9 cellular contexts compared by ENCODE assay signal in the genomic region with DNA sequence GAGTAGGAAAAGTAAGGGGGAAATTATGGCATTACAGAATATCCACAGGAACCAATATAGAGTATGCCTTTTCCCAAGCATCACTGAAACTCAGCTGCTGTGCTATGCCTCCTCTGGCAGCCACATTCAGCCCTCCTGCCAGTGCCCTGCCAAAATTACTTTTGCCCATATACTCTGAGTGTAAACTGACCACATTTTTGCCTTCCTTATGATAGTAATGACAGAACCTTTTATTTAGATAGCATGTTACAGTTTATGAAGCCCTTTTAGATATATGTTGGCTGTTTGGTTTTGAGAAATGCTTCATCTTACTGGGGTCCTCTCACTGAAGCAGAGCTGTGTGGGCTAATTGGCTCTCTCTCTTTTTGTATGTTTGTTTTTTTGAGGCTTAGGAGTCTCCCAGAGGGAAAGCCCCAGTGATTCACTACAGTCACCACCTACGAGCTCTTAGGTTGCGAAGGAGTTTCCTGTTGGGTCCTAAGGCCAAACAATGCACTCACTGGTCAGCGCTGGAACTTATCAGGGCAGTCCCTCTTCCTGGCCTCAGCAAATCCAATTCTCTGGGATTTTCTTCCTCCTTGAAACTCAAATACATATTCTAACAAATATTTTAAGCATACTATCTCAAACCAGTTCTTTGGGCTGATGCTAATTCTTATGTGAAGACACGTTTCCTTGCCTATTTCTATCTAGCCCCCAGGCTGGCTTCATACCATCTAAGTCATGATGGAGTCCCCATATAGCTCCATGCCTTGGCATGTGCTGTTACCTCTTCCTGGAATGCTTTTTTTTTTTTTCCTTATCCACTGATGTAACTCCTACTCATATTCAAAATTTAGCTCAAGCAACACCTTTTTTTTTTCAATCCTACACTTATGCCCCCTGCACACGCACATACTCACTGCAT. TPM values are rescaled to one million over a fixed set of nuclear protein-coding genes. Genes with fewer than 3 reads are reported as not detected.
DNase-seq lines count a peak whose midpoint lies in the region; ATAC-seq and TF ChIP-seq lines count a peak whose summit lies in the region.
"Had no signal": no experiment of that assay in that cellular context is flagged by ENCODE, and none has a peak within 500 bp of the region (broad histone marks: within the 10 kb centered on the region; RNA-seq: fewer than 3 reads in every experiment).

No MANE protein-coding gene starts in this region.

- no peak overlapping the region for H2AFZ ChIP-seq in osteoblast (ENCODE audit: low read length)

- no peaks in the 10 kb centered on the region for H4K20me1 ChIP-seq in osteoblast (ENCODE audit: insufficient read depth, low read length)

- ATAC-seq in HG03439 (IDR thresholded peaks at IDR 0.05; ENCODE audit: unreplicated experiment) (peak; percentile 46), omental fat pad (ENCODE audit: low FRiP score) (peak; percentile 69), GM18520 (IDR thresholded peaks at IDR 0.05; ENCODE audit: unreplicated experiment) (no peak)

- H3K79me2 ChIP-seq in osteoblast (ENCODE audit: insufficient read depth, low read length) = no peaks in the 10 kb centered on the region

- peaks cover 81% of the 10 kb centered on the region for H3K27me3 ChIP-seq in osteoblast (ENCODE audit: insufficient read depth, low read length)

- no peak overlapping the region for H3K4me2 ChIP-seq in osteoblast (ENCODE audit: insufficient read depth, low read length)

- no peaks in the 10 kb centered on the region for H3K36me3 ChIP-seq in osteoblast (ENCODE audit: insufficient read depth, low read length)

- peaks cover 6% of the 10 kb centered on the region for H3K4me1 ChIP-seq in osteoblast (ENCODE audit: insufficient read depth, low read length)

- H3K4me3 ChIP-seq in osteoblast (ENCODE audit: insufficient read depth, low read length) = no peak overlapping the region

- DNase-seq in activated CD4-positive, alpha-beta T cell treated with anti-CD3 and anti-CD28 coated beads for 48 hours = peak; percentile 23
- DNase-seq in activated CD4-positive, alpha-beta T cell treated with anti-CD3 and anti-CD28 coated beads for 4 hours = no peak
- DNase-seq in dermis blood vessel endothelial cell = peak; percentile 74
- no peak for DNase-seq in omental fat pad (ENCODE audit: low spot score)
- no peak for DNase-seq in osteoblast (ENCODE audit: insufficient read length, low spot score, missing footprints)
- DNase-seq in NCI-H2107 (lab: John Stamatoyannopoulos, UW) = no peak

- TF ChIP-seq CTCF in omental fat pad (IDR thresholded peaks at IDR 0.05) = no peak
- no peak for TF ChIP-seq CTCF in osteoblast (IDR thresholded peaks at IDR 0.05; ENCODE audit: extremely low read depth, low read depth, low read length)

- H3K27ac ChIP-seq in osteoblast (ENCODE audit: low read depth, low read length) = no peak overlapping the region

- no peaks in the 10 kb centered on the region for H3K9me3 ChIP-seq in osteoblast (ENCODE audit: low read depth, low read length)

RNA-seq across cellular contexts. Expression of a gene that starts 3.7 kb away (rescaled TPM):
- total RNA-seq in dermis blood vessel endothelial cell (not detected in 2 replicates), omental fat pad (under 1 TPM in 3 of 4 donors, not detected in 1; 0.28 to 0.95 (median 0.84) TPM), osteoblast (under 0.01 TPM in 1 of 2 replicates, not detected in the other)
- total RNA-seq: mononuclear cell had no signal

RNA-seq across cellular contexts. Expression of a gene that starts 27.7 kb away (rescaled TPM):
- total RNA-seq in dermis blood vessel endothelial cell (3.4 and 3.6 TPM in 2 replicates), omental fat pad (10 to 100 TPM in 2 of 4 donors, 1 to 10 TPM in 2; 6.3 to 17.3 (median 9.8) TPM), osteoblast (12.7 and 16.5 TPM in 2 replicates)

Comparison
In these comparisons a context has a peak if more than half of its experiments do, and no peak if none do; other contexts are left out.
1. DNase-seq: peak in activated CD4-positive, alpha-beta T cell treated with anti-CD3 and anti-CD28 coated beads for 48 hours (single experiment) and dermis blood vessel endothelial cell (single experiment); none in activated CD4-positive, alpha-beta T cell treated with anti-CD3 and anti-CD28 coated beads for 4 hours (0 of 2), omental fat pad (single experiment), osteoblast (single experiment) and NCI-H2107 (single experiment).